35 cellular contexts compared by ENCODE assay signal in genomic region chr3:123768480-123769359, GRCh38.
DNase-seq lines count a peak whose midpoint lies in the region; ATAC-seq, FAIRE-seq and TF ChIP-seq lines count a peak whose summit lies in the region.
"Had no signal": no experiment of that assay in that cellular context is flagged by ENCODE, and none has a peak within 500 bp of the region (broad histone marks: within the 10 kb centered on the region; RNA-seq: fewer than 3 reads in every experiment).

No MANE protein-coding gene starts in this region.

- TF ChIP-seq POLR2A in tibial nerve (IDR thresholded peaks at IDR 0.05) = no peak

- no peak for FAIRE-seq in kidney (lab: Jason Lieb, UNC)
- no peak for FAIRE-seq in GM19239 (lab: Jason Lieb, UNC)
- FAIRE-seq: endometrium, GM12891, H1 had no signal

- intact Hi-C loops in PC-3 (cut with micrococcal nuclease) (no loop called here), kidney (cut with DNase I) (no loop called here)

- no peaks in the 10 kb centered on the region for H3K79me2 ChIP-seq in PC-3 (ENCODE audit: low read length)
- H3K79me2 ChIP-seq: hepatocyte had no signal

- H3F3A ChIP-seq in PC-3 (ENCODE audit: low read length, unreplicated experiment) = no peaks in the 10 kb centered on the region

- BruUV-seq in PC-3 (replicated peaks; lab: Mats Ljungman, UMichigan) = no TSS peak

- no peaks in the 10 kb centered on the region for H3K9me2 ChIP-seq in PC-3 (replicated peaks; ENCODE audit: low read length)

- no peaks in the 10 kb centered on the region for H3K36me3 Mint-ChIP-seq in activated CD4-positive, alpha-beta T cell treated with anti-CD3 and anti-CD28 coated beads, Interleukin-2, amount 10 ng/mL, durations not matched to agents 7 days and 5 days (ENCODE audit: low read depth)
- H3K36me3 Mint-ChIP-seq: brain; CD8-positive, alpha-beta T cell; stimulated activated naive B cell treated with anti-CD40 and anti-IgM and Interleukin-4, amounts not matched to agents 10 μg/mL and 1 μg/mL and 100 μg/mL, for 72 hours had no signal

- ATAC-seq in PC-3 = peak; percentile 24; the same call in 1 of the 2 replicates
- ATAC-seq: activated CD4-positive, CD25-positive, alpha-beta regulatory T cell treated with anti-CD3 and anti-CD28 coated beads, Interleukin-2, amount 50 U/mL, for 24 hours; activated T-cell treated with anti-CD3 and anti-CD28 coated beads, Interleukin-2, amount 50 U/mL, for 72 hours; CD8-positive, alpha-beta T cell; gastrocnemius medialis; stimulated activated naive B cell treated with anti-CD40 and anti-IgM and Interleukin-4, amounts not matched to agents 10 μg/mL and 1 μg/mL and 100 μg/mL, for 72 hours had no signal

- H3K9me3 Mint-ChIP-seq in activated CD4-positive, alpha-beta T cell treated with anti-CD3 and anti-CD28 coated beads, Interleukin-2, amount 10 ng/mL, durations not matched to agents 7 days and 5 days = no peaks in the 10 kb centered on the region
- H3K9me3 Mint-ChIP-seq: activated T-cell treated with anti-CD3 and anti-CD28 coated beads, Interleukin-2, amount 50 U/mL, for 72 hours; brain; CD8-positive, alpha-beta T cell; nephron progenitor cell; stimulated activated naive B cell treated with anti-CD40 and anti-IgM and Interleukin-4, amounts not matched to agents 10 μg/mL and 1 μg/mL and 100 μg/mL, for 72 hours; T-helper 1 cell treated with Interleukin-12 subunit alpha and Interleukin-12 subunit beta and Interleukin-4 antibody, amounts not matched to agents 30 μg/mL and 1 μg/mL, for 36 hours had no signal

- H3K4me1 ChIP-seq in PC-3 (ENCODE audit: insufficient read depth, low read length) = 0 out of 2 replicates have a peak, but pooled peaks cover 4% of the 10 kb centered on the region
- peaks cover 21 to 22% of the 10 kb centered on the region in 2 donors for H3K4me1 ChIP-seq in kidney (ENCODE audit: control insufficient read depth in 1 of 2, insufficient read depth in 1 of 2, low read depth in 1 of 2, low read length in 2 of 2)
- H3K4me1 ChIP-seq in stomach smooth muscle (ENCODE audit: control insufficient read depth, insufficient read depth, low read length) = peaks cover 25% of the 10 kb centered on the region
- H3K4me1 ChIP-seq in tibial nerve = peaks cover 0 to 7% (median 0%) of the 10 kb centered on the region in 4 donors
- H3K4me1 ChIP-seq: gastrocnemius medialis had no signal

- no peaks in the 10 kb centered on the region for H3K4me1 Mint-ChIP-seq in activated CD4-positive, alpha-beta T cell treated with anti-CD3 and anti-CD28 coated beads, Interleukin-2, amount 10 ng/mL, durations not matched to agents 7 days and 5 days

- H3K27ac Mint-ChIP-seq in activated CD4-positive, alpha-beta T cell treated with anti-CD3 and anti-CD28 coated beads, Interleukin-2, amount 10 ng/mL, durations not matched to agents 7 days and 5 days = no peak overlapping the region
- H3K27ac Mint-ChIP-seq: activated T-cell treated with anti-CD3 and anti-CD28 coated beads, Interleukin-2, amount 50 U/mL, for 72 hours; CD8-positive, alpha-beta T cell; nephron progenitor cell; stimulated activated naive B cell treated with anti-CD40 and anti-IgM and Interleukin-4, amounts not matched to agents 10 μg/mL and 1 μg/mL and 100 μg/mL, for 72 hours; T-helper 1 cell treated with Interleukin-12 subunit alpha and Interleukin-12 subunit beta and Interleukin-4 antibody, amounts not matched to agents 30 μg/mL and 1 μg/mL, for 36 hours had no signal

- no peak overlapping the region for H3K4me3 ChIP-seq in PC-3 (ENCODE audit: low read length)
- no peak overlapping the region for H3K4me3 ChIP-seq in kidney (ENCODE audit: low read length in 2 of 2)
- no peak overlapping the region for H3K4me3 ChIP-seq in stomach smooth muscle (ENCODE audit: low read length in 2 of 2)
- no peak overlapping the region for H3K4me3 ChIP-seq in tibial nerve
- H3K4me3 ChIP-seq: dorsolateral prefrontal cortex, gastrocnemius medialis, hepatocyte, lung, ovary, SK-N-MC, suprapubic skin, vagina had no signal

- H3K36me3 ChIP-seq in PC-3 (ENCODE audit: low read depth, low read length) = no peaks in the 10 kb centered on the region
- no peaks in the 10 kb centered on the region for H3K36me3 ChIP-seq in kidney (ENCODE audit: control insufficient read depth in 1 of 2, insufficient read depth in 2 of 2, low read length in 2 of 2)
- H3K36me3 ChIP-seq in stomach smooth muscle (ENCODE audit: control insufficient read depth in 2 of 2, insufficient read depth in 2 of 2, low read length in 2 of 2) = no peaks in the 10 kb centered on the region
- no peaks in the 10 kb centered on the region for H3K36me3 ChIP-seq in tibial nerve
- H3K36me3 ChIP-seq: gastrocnemius medialis, ovary, suprapubic skin, vagina had no signal

- peak in 1 of 2 donors; percentile 11 for TF ChIP-seq EP300 in tibial nerve (IDR thresholded peaks at IDR 0.05)

- no peak overlapping the region for H2AFZ ChIP-seq in PC-3 (ENCODE audit: low read length)
- H2AFZ ChIP-seq: hepatocyte had no signal

- H3K27ac ChIP-seq in C4-2B (peak overlapping the region; percentile 3; the same call in 1 of the 2 replicates), PC-3 (ENCODE audit: low read length) (no peak overlapping the region), kidney (ENCODE audit: low read depth in 2 of 2, low read length in 2 of 2) (peak overlapping the region; percentile 87 to 89), stomach smooth muscle (ENCODE audit: low read length) (peak overlapping the region; percentile 24), tibial nerve (no peak overlapping the region)
- H3K27ac ChIP-seq: dorsolateral prefrontal cortex, gastrocnemius medialis, hepatocyte, HL-60, ovary, suprapubic skin, vagina had no signal

- POLR2A ChIA-PET in PC-3 (lab: Charles Lee; ENCODE audit: unreplicated experiment) = no interaction called here
- POLR2A ChIA-PET in activated CD4-positive, alpha-beta T cell treated with anti-CD3 and anti-CD28 coated beads, Interleukin-2, amount 10 ng/mL, durations not matched to agents 7 days and 5 days (lab: Charles Lee) = no interaction called here

- WGBS in tibial nerve, 2 donors = 73 to 74% methylated on average over 8 of the region's 8 CpGs

- H3K4me3 Mint-ChIP-seq in activated CD4-positive, alpha-beta T cell treated with anti-CD3 and anti-CD28 coated beads, Interleukin-2, amount 10 ng/mL, durations not matched to agents 7 days and 5 days = no peak overlapping the region
- H3K4me3 Mint-ChIP-seq: activated T-cell treated with anti-CD3 and anti-CD28 coated beads, Interleukin-2, amount 50 U/mL, for 72 hours; brain; CD8-positive, alpha-beta T cell; nephron progenitor cell; stimulated activated naive B cell treated with anti-CD40 and anti-IgM and Interleukin-4, amounts not matched to agents 10 μg/mL and 1 μg/mL and 100 μg/mL, for 72 hours; T-helper 1 cell treated with Interleukin-12 subunit alpha and Interleukin-12 subunit beta and Interleukin-4 antibody, amounts not matched to agents 30 μg/mL and 1 μg/mL, for 36 hours had no signal

- H3K27me3 Mint-ChIP-seq in activated CD4-positive, alpha-beta T cell treated with anti-CD3 and anti-CD28 coated beads, Interleukin-2, amount 10 ng/mL, durations not matched to agents 7 days and 5 days = peaks cover 30% of the 10 kb centered on the region
- H3K27me3 Mint-ChIP-seq: stimulated activated naive B cell treated with anti-CD40 and anti-IgM and Interleukin-4, amounts not matched to agents 10 μg/mL and 1 μg/mL and 100 μg/mL, for 72 hours had no signal

- CTCF ChIA-PET in PC-3 (lab: Charles Lee) = no interaction called here
- CTCF ChIA-PET in activated CD4-positive, alpha-beta T cell treated with anti-CD3 and anti-CD28 coated beads, Interleukin-2, amount 10 ng/mL, durations not matched to agents 7 days and 5 days (lab: Charles Lee) = no interaction called here

- H3K9ac ChIP-seq in PC-3 (ENCODE audit: low read length) (no peak overlapping the region), kidney (ENCODE audit: low read length in 2 of 2) (peak overlapping the region in 1 of 2 donors; percentile 47), stomach smooth muscle (ENCODE audit: low read length in 2 of 2) (peak overlapping the region in 1 of 2 donors; percentile 5)

- H4K20me1 ChIP-seq in PC-3 (ENCODE audit: low read length) = no peaks in the 10 kb centered on the region

- no peak overlapping the region for H3K4me2 ChIP-seq in PC-3 (ENCODE audit: low read length)
- H3K4me2 ChIP-seq: hepatocyte had no signal

- DNase-seq in PC-3 (no peak), kidney (no peak), GM19239 (ENCODE audit: insufficient read length, low spot score) (no peak), amygdala (lab: John Stamatoyannopoulos, UW) (no peak), tibial nerve (ENCODE audit: low spot score in 2 of 2) (no peak)
- no peak for DNase-seq in activated CD4-positive, alpha-beta T cell treated with anti-CD3 and anti-CD28 coated beads, Interleukin-2, amount 10 ng/mL, durations not matched to agents 7 days and 5 days
- DNase-seq: activated CD4-positive, alpha-beta T cell treated with anti-CD3 and anti-CD28 coated beads, Interleukin-2, amount 50 U/mL, for 48 hours; activated naive CD4-positive, alpha-beta T cell treated with Interleukin-2 at 50 U/mL for 16 hours; activated T-cell treated with anti-CD3 and anti-CD28 coated beads, Interleukin-2, amount 50 U/mL, for 72 hours; AML-193; CD8-positive, alpha-beta T cell; cerebellar nuclear complex; dorsolateral prefrontal cortex; gastrocnemius medialis; Karpas-422; NCI-H1417; NCI-H2029; NCI-H510A treated with DMSO at 0.1 percent for 48 hours; nephron progenitor cell; ovary; stimulated activated naive B cell treated with anti-CD40 and anti-IgM and Interleukin-4, amounts not matched to agents 10 μg/mL and 1 μg/mL and 100 μg/mL, for 72 hours had no signal

- H3K27me3 ChIP-seq in PC-3 (ENCODE audit: low read length) = no peaks in the 10 kb centered on the region
- H3K27me3 ChIP-seq in stomach smooth muscle (ENCODE audit: control insufficient read depth in 1 of 2, insufficient read depth in 2 of 2, low read length in 2 of 2) = no peaks in the 10 kb centered on the region
- H3K27me3 ChIP-seq in tibial nerve = no peaks in the 10 kb centered on the region
- H3K27me3 ChIP-seq: dorsolateral prefrontal cortex, gastrocnemius medialis, hepatocyte, suprapubic skin, vagina had no signal

- no peak for TF ChIP-seq CTCF in C4-2B (conservative IDR thresholded peaks at IDR 0.05)
- TF ChIP-seq CTCF in PC-3 (conservative IDR thresholded peaks at IDR 0.05; ENCODE audit: low read depth, low read length) = no peak
- TF ChIP-seq CTCF in kidney (IDR thresholded peaks at IDR 0.05; ENCODE audit: borderline replicate concordance, extremely low read depth, insufficient read depth) = no peak
- TF ChIP-seq CTCF in tibial nerve (IDR thresholded peaks at IDR 0.05) = no peak

- H3K9me3 ChIP-seq in PC-3 (ENCODE audit: low read length) (no peaks in the 10 kb centered on the region), kidney (ENCODE audit: control insufficient read depth in 1 of 2, low read length in 2 of 2) (no peaks in the 10 kb centered on the region), stomach smooth muscle (ENCODE audit: control insufficient read depth in 2 of 2, low read length in 2 of 2) (no peaks in the 10 kb centered on the region), tibial nerve (no peaks in the 10 kb centered on the region)
- H3K9me3 ChIP-seq: gastrocnemius medialis, ovary, suprapubic skin, vagina had no signal

Comparison
In these comparisons a context has a peak if more than half of its experiments do, and no peak if none do; other contexts are left out.
1. H3K27ac ChIP-seq: peak in C4-2B (single experiment), kidney (2 of 2) and stomach smooth muscle (single experiment); none in PC-3 (single experiment) and tibial nerve (0 of 4).